In the genomic region with DNA sequence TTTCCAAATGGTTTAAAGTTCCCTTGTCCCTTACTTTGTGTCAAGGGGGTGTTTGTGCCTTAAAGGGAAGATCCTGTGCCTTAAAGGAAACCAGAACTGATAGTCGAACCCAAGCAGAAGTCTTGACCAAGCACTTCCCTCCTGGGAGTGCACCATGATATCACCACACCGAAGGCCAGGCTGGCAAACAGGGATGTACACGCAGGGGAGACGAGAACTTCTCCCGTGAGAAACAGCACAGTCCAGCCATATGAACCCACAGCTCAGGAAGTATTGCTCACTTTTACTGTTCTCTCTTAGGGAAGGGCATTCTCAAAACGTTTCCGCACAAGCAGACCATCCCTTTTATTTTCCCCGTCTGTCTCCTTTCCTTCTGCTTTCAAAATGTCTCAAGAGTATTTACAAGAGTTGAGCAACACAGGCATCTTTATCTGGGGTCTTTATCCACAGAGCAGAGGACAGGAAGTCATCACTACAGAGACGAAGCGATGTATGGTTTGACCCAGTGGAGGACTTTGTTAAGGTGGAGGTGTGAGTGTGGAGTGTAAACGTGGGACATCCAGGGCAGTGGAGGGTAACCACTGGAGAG, we compare ENCODE assay signal across 8 cellular contexts. TPM values are rescaled to one million over a fixed set of nuclear protein-coding genes. Genes with fewer than 3 reads are reported as not detected.
DNase-seq lines count a peak whose midpoint lies in the region; ATAC-seq lines count a peak whose summit lies in the region.

No MANE protein-coding gene starts in this region.

- H3K36me3 ChIP-seq in CD8-positive, alpha-beta memory T cell (ENCODE audit: insufficient read depth, low read length), result no peaks in the 10 kb centered on the region
- H3K36me3 ChIP-seq in naive thymus-derived CD4-positive, alpha-beta T cell (ENCODE audit: control insufficient read depth in 2 of 3, insufficient read depth in 3 of 3, low read length in 3 of 3), result no peaks in the 10 kb centered on the region

- POLR2A ChIA-PET in CD8-positive, alpha-beta memory T cell (lab: Charles Lee), result interaction anchor here (1.2 to 1.5 kb wide), 2 partner anchors 21 to 46 kb away, joined by 3 read pairs; no protein-coding TSS in a partner anchor
- POLR2A ChIA-PET in naive thymus-derived CD4-positive, alpha-beta T cell (lab: Charles Lee), result interaction anchor here (1.0 to 6.9 kb wide), 8 partner anchors 13 to 135 kb away, joined by 4 to 69 read pairs (median 5); a partner anchor contains a TSS

- peaks cover 0 to 1% (median 0%) of the 10 kb centered on the region in 3 donors for H3K36me3 Mint-ChIP-seq in CD8-positive, alpha-beta memory T cell
- peaks cover 0 to 8% (median 0%) of the 10 kb centered on the region in 5 donors for H3K36me3 Mint-ChIP-seq in naive thymus-derived CD4-positive, alpha-beta T cell

- peak overlapping the region; percentile 91 to 100 (median 98) for H3K27ac Mint-ChIP-seq in CD8-positive, alpha-beta memory T cell
- peak overlapping the region; percentile 79 to 100 (median 98) for H3K27ac Mint-ChIP-seq in naive thymus-derived CD4-positive, alpha-beta T cell

- H3K27ac ChIP-seq in CD8-positive, alpha-beta memory T cell (ENCODE audit: low read depth, low read length), result peak overlapping the region; percentile 85
- peak overlapping the region; percentile 69 for H3K27ac ChIP-seq in cingulate gyrus (ENCODE audit: low read depth, low read length)
- peak overlapping the region; percentile 65 for H3K27ac ChIP-seq in naive thymus-derived CD4-positive, alpha-beta T cell (ENCODE audit: low read depth, low read length)

- H3K4me1 Mint-ChIP-seq in CD8-positive, alpha-beta memory T cell, result peaks cover 60 to 73% (median 60%) of the 10 kb centered on the region in 3 donors
- peaks cover 44 to 75% (median 72%) of the 10 kb centered on the region in 7 donors for H3K4me1 Mint-ChIP-seq in naive thymus-derived CD4-positive, alpha-beta T cell

- no peaks in the 10 kb centered on the region for H3K9me3 ChIP-seq in CD8-positive, alpha-beta memory T cell (ENCODE audit: low read length)
- no peaks in the 10 kb centered on the region for H3K9me3 ChIP-seq in naive thymus-derived CD4-positive, alpha-beta T cell (ENCODE audit: control insufficient read depth in 2 of 3, low read length in 3 of 3)

- ATAC-seq in naive thymus-derived CD4-positive, alpha-beta T cell, result peak; percentile 43
- ATAC-seq in GM21576 (IDR thresholded peaks at IDR 0.05; ENCODE audit: unreplicated experiment), result no peak
- no peak for ATAC-seq in GM19324 (IDR thresholded peaks at IDR 0.05; ENCODE audit: low FRiP score, unreplicated experiment)

- CTCF ChIA-PET in CD8-positive, alpha-beta memory T cell (lab: Charles Lee), result interaction anchor here (0.6 to 2.1 kb wide), 9 partner anchors 8 to 83 kb away, joined by 3 to 9 read pairs (median 3); no protein-coding TSS in a partner anchor
- CTCF ChIA-PET in naive thymus-derived CD4-positive, alpha-beta T cell (lab: Charles Lee), result interaction anchor here (1.0 to 4.3 kb wide), 6 partner anchors 7 to 48 kb away, joined by 3 to 35 read pairs (median 5); no protein-coding TSS in a partner anchor

- H3K27me3 Mint-ChIP-seq in CD8-positive, alpha-beta memory T cell, result peaks cover 0 to 1% of the 10 kb centered on the region in 2 donors
- H3K27me3 Mint-ChIP-seq in naive thymus-derived CD4-positive, alpha-beta T cell, result no peaks in the 10 kb centered on the region

- intact Hi-C loops in naive thymus-derived CD4-positive, alpha-beta T cell (cut with micrococcal nuclease), result loop anchor here (1.0 to 10.0 kb wide), 3 partner anchors 8 to 1160 kb away; a partner anchor contains a TSS

- DNase-seq in CD8-positive, alpha-beta memory T cell, result peak in 1 of 5 donors; percentile 42
- peak; percentile 84 for DNase-seq in NOMO-1 treated with DMSO at 0.1 percent for 48 hours (lab: John Stamatoyannopoulos, UW; ENCODE audit: unreplicated experiment)
- no peak for DNase-seq in naive thymus-derived CD4-positive, alpha-beta T cell
- DNase-seq in T-helper 9 cell, result no peak
- DNase-seq in ecto neural progenitor cell (ENCODE audit: low spot score), result no peak

- peak overlapping the region; percentile 76 to 92 (median 90) for H3K4me3 Mint-ChIP-seq in CD8-positive, alpha-beta memory T cell
- peak overlapping the region; percentile 65 to 97 (median 78) for H3K4me3 Mint-ChIP-seq in naive thymus-derived CD4-positive, alpha-beta T cell

- H3K4me3 ChIP-seq in CD8-positive, alpha-beta memory T cell (ENCODE audit: low read length), result peak overlapping the region; percentile 52
- peak overlapping the region; percentile 53 for H3K4me3 ChIP-seq in naive thymus-derived CD4-positive, alpha-beta T cell (ENCODE audit: low read length)

- H3K4me1 ChIP-seq in CD8-positive, alpha-beta memory T cell (ENCODE audit: insufficient read depth, low read length), result peaks cover 65% of the 10 kb centered on the region
- peaks cover 61% of the 10 kb centered on the region in 2 donors for H3K4me1 ChIP-seq in naive thymus-derived CD4-positive, alpha-beta T cell (ENCODE audit: control insufficient read depth in 2 of 2, insufficient read depth in 2 of 2, low read length in 2 of 2)

- no peaks in the 10 kb centered on the region for H3K27me3 ChIP-seq in CD8-positive, alpha-beta memory T cell (ENCODE audit: insufficient read depth, low read length, poor library complexity, severe bottlenecking)
- no peaks in the 10 kb centered on the region for H3K27me3 ChIP-seq in naive thymus-derived CD4-positive, alpha-beta T cell (ENCODE audit: control insufficient read depth in 2 of 2, insufficient read depth in 2 of 2, low read length in 2 of 2)

- H3K9me3 Mint-ChIP-seq in CD8-positive, alpha-beta memory T cell, result no peaks in the 10 kb centered on the region
- H3K9me3 Mint-ChIP-seq in naive thymus-derived CD4-positive, alpha-beta T cell, result peaks cover 0 to 3% (median 0%) of the 10 kb centered on the region in 11 donors

RNA-seq across cellular contexts. Expression of a gene that starts 12.8 kb away (rescaled TPM):
- 10 to 100 TPM; 40.4 to 42.4 TPM for total RNA-seq in CD8-positive, alpha-beta memory T cell
- 103 TPM for polyA plus RNA-seq in CD8-positive, alpha-beta memory T cell
- 100 to 1,000 TPM in 1 of 5 experiments, 10 to 100 TPM in 4; 43.8 to 108 (median 62.5) TPM for total RNA-seq in naive thymus-derived CD4-positive, alpha-beta T cell
- 100 to 1,000 TPM; 129 to 135 TPM for polyA plus RNA-seq in naive thymus-derived CD4-positive, alpha-beta T cell

RNA-seq across cellular contexts. Expression of a gene that starts 48.6 kb away (rescaled TPM):
- 10 to 100 TPM; 63.5 to 65.1 TPM for total RNA-seq in CD8-positive, alpha-beta memory T cell
- polyA plus RNA-seq in CD8-positive, alpha-beta memory T cell, result 42.3 TPM
- 10 to 100 TPM; 25.1 to 74.4 (median 52.0) TPM for total RNA-seq in naive thymus-derived CD4-positive, alpha-beta T cell
- polyA plus RNA-seq in naive thymus-derived CD4-positive, alpha-beta T cell, result 10 to 100 TPM; 33.1 to 34.1 TPM
